In genomic region chr3:190293621-190294020, GRCh38 we compare ENCODE assay signal across 35 cellular contexts. TPM values are rescaled to one million over a fixed set of nuclear protein-coding genes. Genes with fewer than 3 reads are reported as not detected.
"Had no signal": no experiment of that assay in that cellular context is flagged by ENCODE, and none has a peak within 500 bp of the region (broad histone marks: within the 10 kb centered on the region; RNA-seq: fewer than 3 reads in every experiment).

No MANE protein-coding gene starts in this region.

- H3K27me3 Mint-ChIP-seq: activated B cell treated with CpG ODN at 0.5 μM for 24 hours; activated CD4-positive, alpha-beta T cell treated with anti-CD3 and anti-CD28 coated beads, Interleukin-2, amount 10 ng/mL, durations not matched to agents 24 days and 14 days; activated CD8-positive, alpha-beta memory T cell treated with anti-CD3 and anti-CD28 coated beads, Interleukin-2, amount 10 ng/mL, durations not matched to agents 7 days and 5 days; activated naive CD8-positive, alpha-beta T cell treated with anti-CD3 and anti-CD28 coated beads, Interleukin-2, amount 10 ng/mL, durations not matched to agents 7 days and 5 days had no signal

- H3K36me3 ChIP-seq: cardiac muscle cell, colonic mucosa, esophagus squamous epithelium, WERI-Rb-1 had no signal

- H3K9me3 ChIP-seq: colonic mucosa had no signal

- H3K27ac ChIP-seq: cardiac muscle cell, colonic mucosa, epithelial cell of prostate, esophagus squamous epithelium, WERI-Rb-1 had no signal

- H3K4me3 Mint-ChIP-seq: activated B cell treated with CpG ODN at 0.5 μM for 24 hours; activated CD4-positive, alpha-beta memory T cell treated with anti-CD3 and anti-CD28 coated beads for 36 hours; activated CD4-positive, alpha-beta T cell treated with anti-CD3 and anti-CD28 coated beads, Interleukin-2, amount 10 ng/mL, durations not matched to agents 24 days and 14 days; activated CD8-positive, alpha-beta memory T cell treated with anti-CD3 and anti-CD28 coated beads, Interleukin-2, amount 10 ng/mL, durations not matched to agents 7 days and 5 days; activated CD8-positive, alpha-beta T cell treated with anti-CD3 and anti-CD28 coated beads, Interleukin-2, amount 10 ng/mL, durations not matched to agents 7 days and 5 days; activated naive CD4-positive, alpha-beta T cell treated with anti-CD3 and anti-CD28 coated beads, Interleukin-2, amount 10 ng/mL, durations not matched to agents 7 days and 5 days; activated naive CD8-positive, alpha-beta T cell treated with anti-CD3 and anti-CD28 coated beads, Interleukin-2, amount 10 ng/mL, durations not matched to agents 7 days and 5 days; activated T-helper 1 cell treated with anti-CD3 and anti-CD28 coated beads, Interleukin-12 subunit alpha, Interleukin-12 subunit beta, Interleukin-2, Interleukin-4 antibody, amounts not matched to agents 30 ng/mL and 10 ng/mL and 1 ng/mL, durations not matched to agents 14 hours and 24 hours and 36 hours; T-helper 17 cell; T-helper 2 cell treated with Interferon-gamma antibody and Interleukin-4, amounts not matched to agents 5 μg/mL and 100 μg/mL, for 36 hours had no signal

- H3K4me1 Mint-ChIP-seq: activated B cell treated with CpG ODN at 0.5 μM for 24 hours; activated CD4-positive, alpha-beta T cell treated with anti-CD3 and anti-CD28 coated beads, Interleukin-2, amount 10 ng/mL, durations not matched to agents 24 days and 14 days; activated CD8-positive, alpha-beta memory T cell treated with anti-CD3 and anti-CD28 coated beads, Interleukin-2, amount 10 ng/mL, durations not matched to agents 7 days and 5 days; activated naive CD4-positive, alpha-beta T cell treated with anti-CD3 and anti-CD28 coated beads, Interleukin-2, amount 10 ng/mL, durations not matched to agents 7 days and 5 days; activated naive CD8-positive, alpha-beta T cell treated with anti-CD3 and anti-CD28 coated beads, Interleukin-2, amount 10 ng/mL, durations not matched to agents 7 days and 5 days; T-helper 17 cell had no signal

- FAIRE-seq: astrocyte, endometrium, endothelial cell of umbilical vein had no signal

- H3K4me3 ChIP-seq: cardiac muscle cell, colonic mucosa, esophagus squamous epithelium had no signal

- H3K27me3 ChIP-seq: cardiac muscle cell, colonic mucosa, esophagus squamous epithelium had no signal

- ATAC-seq: activated CD4-positive, CD25-positive, alpha-beta regulatory T cell treated with anti-CD3 and anti-CD28 coated beads, Interleukin-2, amount 50 U/mL, for 24 hours; activated CD8-positive, alpha-beta memory T cell treated with anti-CD3 and anti-CD28 coated beads, Interleukin-2, amount 10 ng/mL, durations not matched to agents 7 days and 5 days; activated CD8-positive, alpha-beta T cell treated with anti-CD3 and anti-CD28 coated beads, Interleukin-2, amount 10 ng/mL, durations not matched to agents 7 days and 5 days; activated naive CD4-positive, alpha-beta T cell treated with anti-CD3 and anti-CD28 coated beads, Interleukin-2, amount 50 U/mL, for 72 hours; T-helper 17 cell had no signal

- H3K4me1 ChIP-seq: colonic mucosa had no signal

- DNase-seq: activated B cell treated with CpG ODN at 0.5 μM for 24 hours; activated CD4-positive, alpha-beta memory T cell treated with anti-CD3 and anti-CD28 coated beads for 36 hours; activated CD4-positive, alpha-beta T cell treated with anti-CD3 and anti-CD28 coated beads, Interleukin-2, amount 10 ng/mL, durations not matched to agents 24 days and 14 days; activated CD8-positive, alpha-beta memory T cell treated with anti-CD3 and anti-CD28 coated beads, Interleukin-2, amount 10 ng/mL, durations not matched to agents 7 days and 5 days; activated CD8-positive, alpha-beta memory T cell treated with anti-CD3 and anti-CD28 coated beads, Interleukin-2, amount 50 U/mL, for 4 hours; activated CD8-positive, alpha-beta T cell treated with anti-CD3 and anti-CD28 coated beads, Interleukin-2, amount 10 ng/mL, durations not matched to agents 7 days and 5 days; activated gamma-delta T cell; activated naive CD4-positive, alpha-beta T cell; activated naive CD4-positive, alpha-beta T cell treated with anti-CD3 and anti-CD28 coated beads, Interleukin-2, amount 10 ng/mL, durations not matched to agents 7 days and 5 days; activated naive CD8-positive, alpha-beta T cell treated with anti-CD3 and anti-CD28 coated beads, Interleukin-2, amount 10 ng/mL, durations not matched to agents 7 days and 5 days; activated T-cell treated with anti-CD3 and anti-CD28 coated beads, Interleukin-2, amount 50 U/mL, for 1 hour; activated T-cell treated with anti-CD3 and anti-CD28 coated beads, Interleukin-2, amount 50 U/mL, for 48 hours; amniotic stem cell; anterior cingulate cortex; central memory CD4-positive, alpha-beta T cell; cerebellar nuclear complex; colonic mucosa; effector CD8-positive, alpha-beta T cell; esophagus squamous epithelium; foreskin melanocyte; head of caudate nucleus; T-helper 1 cell; T-helper 17 cell; T1000; WERI-Rb-1 had no signal

- H3K27ac Mint-ChIP-seq: activated B cell treated with CpG ODN at 0.5 μM for 24 hours; activated CD4-positive, alpha-beta memory T cell treated with anti-CD3 and anti-CD28 coated beads for 36 hours; activated CD4-positive, alpha-beta T cell treated with anti-CD3 and anti-CD28 coated beads, Interleukin-2, amount 10 ng/mL, durations not matched to agents 24 days and 14 days; activated CD8-positive, alpha-beta memory T cell treated with anti-CD3 and anti-CD28 coated beads, Interleukin-2, amount 10 ng/mL, durations not matched to agents 7 days and 5 days; activated CD8-positive, alpha-beta T cell treated with anti-CD3 and anti-CD28 coated beads, Interleukin-2, amount 10 ng/mL, durations not matched to agents 7 days and 5 days; activated naive CD4-positive, alpha-beta T cell treated with anti-CD3 and anti-CD28 coated beads, Interleukin-2, amount 10 ng/mL, durations not matched to agents 7 days and 5 days; activated naive CD4-positive, alpha-beta T cell treated with anti-CD3 and anti-CD28 coated beads, Interleukin-2, amount 50 U/mL, for 72 hours; activated naive CD8-positive, alpha-beta T cell treated with anti-CD3 and anti-CD28 coated beads, Interleukin-2, amount 10 ng/mL, durations not matched to agents 7 days and 5 days; activated T-helper 1 cell treated with anti-CD3 and anti-CD28 coated beads, Interleukin-12 subunit alpha, Interleukin-12 subunit beta, Interleukin-2, Interleukin-4 antibody, amounts not matched to agents 30 ng/mL and 10 ng/mL and 1 ng/mL, durations not matched to agents 14 hours and 24 hours and 36 hours; activated T-helper 2 cell treated with anti-CD3 and anti-CD28 coated beads, Interferon-gamma antibody, Interleukin-2, Interleukin-4, amounts not matched to agents 10 μg/mL and 5 μg/mL and 100 μg/mL, durations not matched to agents 14 hours and 24 hours and 36 hours; T-helper 17 cell; T-helper 2 cell treated with Interferon-gamma antibody and Interleukin-4, amounts not matched to agents 5 μg/mL and 100 μg/mL, for 36 hours had no signal

- H3K36me3 Mint-ChIP-seq: activated CD4-positive, alpha-beta memory T cell treated with anti-CD3 and anti-CD28 coated beads for 36 hours; activated CD8-positive, alpha-beta memory T cell treated with anti-CD3 and anti-CD28 coated beads, Interleukin-2, amount 10 ng/mL, durations not matched to agents 7 days and 5 days; activated naive CD4-positive, alpha-beta T cell treated with anti-CD3 and anti-CD28 coated beads, Interleukin-2, amount 10 ng/mL, durations not matched to agents 7 days and 5 days had no signal

RNA-seq across cellular contexts. Expression of gene CLDN1, which starts 28.6 kb away (rescaled TPM):
- total RNA-seq: activated B cell treated with CpG ODN at 0.5 μM for 24 hours; activated CD8-positive, alpha-beta memory T cell treated with anti-CD3 and anti-CD28 coated beads, Interleukin-2, amount 10 ng/mL, durations not matched to agents 7 days and 5 days; activated CD8-positive, alpha-beta T cell treated with anti-CD3 and anti-CD28 coated beads, Interleukin-2, amount 10 ng/mL, durations not matched to agents 7 days and 5 days; activated naive CD8-positive, alpha-beta T cell treated with anti-CD3 and anti-CD28 coated beads, Interleukin-2, amount 10 ng/mL, durations not matched to agents 7 days and 5 days; T-helper 17 cell had no signal
